16 cellular contexts compared by ENCODE assay signal in genomic region chr14:40574780-40575179, GRCh38.
A peak's percentile ranks its signal among the peaks of the same experiment; 100 is the strongest.
DNase-seq lines count a peak whose midpoint lies in the region; ATAC-seq and TF ChIP-seq lines count a peak whose summit lies in the region.
"Had no signal": no experiment of that assay in that cellular context is flagged by ENCODE, and none has a peak within 500 bp of the region (broad histone marks: within the 10 kb centered on the region; RNA-seq: fewer than 3 reads in every experiment).

No MANE protein-coding gene starts in this region.

- H3K4me3 ChIP-seq in HUES64 (ENCODE audit: low read length) (no peak overlapping the region), neural progenitor cell (no peak overlapping the region)
- H3K4me3 ChIP-seq: BLaER1 treated with 17β-estradiol and CSF1 and Interleukin-3, amounts not matched to agents 10 nM and 100 nM had no signal

- no peak overlapping the region for H3K4me3 Mint-ChIP-seq in WTC11
- H3K4me3 Mint-ChIP-seq in neural progenitor cell, result no peak overlapping the region
- H3K4me3 Mint-ChIP-seq: CD4-positive, CD25-positive, alpha-beta regulatory T cell had no signal

- H3K9ac ChIP-seq in HUES64 (ENCODE audit: low read depth, low read length), result no peak overlapping the region
- no peak overlapping the region for H3K9ac ChIP-seq in neural progenitor cell
- H3K9ac ChIP-seq: BLaER1 treated with 17β-estradiol and CSF1 and Interleukin-3, amounts not matched to agents 10 nM and 100 nM had no signal

- H3K9me3 Mint-ChIP-seq in WTC11 (peaks cover 4% of the 10 kb centered on the region; the same call in 1 of the 2 replicates), neural progenitor cell (no peaks in the 10 kb centered on the region)

- no peaks in the 10 kb centered on the region for H3K9me3 ChIP-seq in HUES64 (ENCODE audit: insufficient read depth, low read depth, low read length)
- no peaks in the 10 kb centered on the region for H3K9me3 ChIP-seq in neural progenitor cell (ENCODE audit: low read depth)
- H3K9me3 ChIP-seq: BLaER1 treated with 17β-estradiol and CSF1 and Interleukin-3, amounts not matched to agents 10 nM and 100 nM had no signal

- H3K27ac ChIP-seq in HUES64 (ENCODE audit: low read depth, low read length) (peak overlapping the region; percentile 62), neural progenitor cell (no peak overlapping the region), foreskin keratinocyte (no peak overlapping the region), caudate nucleus (ENCODE audit: low read depth, low read length) (no peak overlapping the region)
- H3K27ac ChIP-seq: BLaER1 treated with 17β-estradiol and CSF1 and Interleukin-3, amounts not matched to agents 10 nM and 100 nM; HL-60 had no signal

- no peaks in the 10 kb centered on the region for H3K36me3 Mint-ChIP-seq in WTC11
- H3K36me3 Mint-ChIP-seq in neural progenitor cell, result no peaks in the 10 kb centered on the region
- H3K36me3 Mint-ChIP-seq: CD4-positive, CD25-positive, alpha-beta regulatory T cell had no signal

- CTCF ChIA-PET in WTC11 (lab: Charles Lee), result no interaction called here

- H4K20me1 ChIP-seq in neural progenitor cell (ENCODE audit: low read depth), result no peaks in the 10 kb centered on the region
- H4K20me1 ChIP-seq: BLaER1 treated with 17β-estradiol and CSF1 and Interleukin-3, amounts not matched to agents 10 nM and 100 nM had no signal

- H3K36me3 ChIP-seq in HUES64 (ENCODE audit: insufficient read depth, low read length), result no peaks in the 10 kb centered on the region
- no peaks in the 10 kb centered on the region for H3K36me3 ChIP-seq in neural progenitor cell
- H3K36me3 ChIP-seq: BLaER1 treated with 17β-estradiol and CSF1 and Interleukin-3, amounts not matched to agents 10 nM and 100 nM had no signal

- TF ChIP-seq CTCF in WTC11 (IDR thresholded peaks at IDR 0.05) (no peak), neural progenitor cell (IDR thresholded peaks at IDR 0.05) (no peak), foreskin keratinocyte (conservative IDR thresholded peaks at IDR 0.05) (no peak)

- H3K27me3 ChIP-seq in HUES64 (ENCODE audit: insufficient read depth, low read length) (no peaks in the 10 kb centered on the region), neural progenitor cell (no peaks in the 10 kb centered on the region), foreskin keratinocyte (no peaks in the 10 kb centered on the region)
- H3K27me3 ChIP-seq: BLaER1 treated with 17β-estradiol and CSF1 and Interleukin-3, amounts not matched to agents 10 nM and 100 nM had no signal

- H2AFZ ChIP-seq in neural progenitor cell (replicated peaks), result peak overlapping the region; percentile 86

- POLR2A ChIA-PET in WTC11 (lab: Charles Lee), result no interaction called here

- DNase-seq in NCI-H510A treated with DMSO at 0.1 percent for 48 hours (lab: John Stamatoyannopoulos, UW) (peak; percentile 8), NCI-H510A (lab: John Stamatoyannopoulos, UW) (no peak), WTC11 (ENCODE audit: low spot score) (no peak), neural progenitor cell (ENCODE audit: low spot score) (no peak), SKM-1 (lab: John Stamatoyannopoulos, UW; ENCODE audit: unreplicated experiment) (no peak), foreskin keratinocyte (no peak), caudate nucleus (lab: John Stamatoyannopoulos, UW) (no peak)
- DNase-seq: ACHN; CD4-positive, CD25-positive, alpha-beta regulatory T cell; DND-41; GDM1; IMR-90 had no signal

- ATAC-seq in WTC11 (peak; percentile 53), foreskin keratinocyte (no peak)
- ATAC-seq: HCT116 had no signal

- H3K4me1 Mint-ChIP-seq in WTC11 (peaks cover 15% of the 10 kb centered on the region), neural progenitor cell (no peaks in the 10 kb centered on the region)
- H3K4me1 Mint-ChIP-seq: CD4-positive, CD25-positive, alpha-beta regulatory T cell had no signal

- H3K79me2 ChIP-seq in neural progenitor cell (ENCODE audit: low read depth), result no peaks in the 10 kb centered on the region

- H3K4me2 ChIP-seq in neural progenitor cell, result no peak overlapping the region
- H3K4me2 ChIP-seq: BLaER1 treated with 17β-estradiol and CSF1 and Interleukin-3, amounts not matched to agents 10 nM and 100 nM had no signal

- H3K4me1 ChIP-seq in HUES64 (ENCODE audit: insufficient read depth, low read length) (peaks cover 15% of the 10 kb centered on the region), neural progenitor cell (peaks cover 5% of the 10 kb centered on the region), foreskin keratinocyte (no peaks in the 10 kb centered on the region)
- H3K4me1 ChIP-seq: BLaER1 treated with 17β-estradiol and CSF1 and Interleukin-3, amounts not matched to agents 10 nM and 100 nM had no signal

- no peaks in the 10 kb centered on the region for H3K27me3 Mint-ChIP-seq in WTC11 (ENCODE audit: low read depth)
- no peaks in the 10 kb centered on the region for H3K27me3 Mint-ChIP-seq in neural progenitor cell (ENCODE audit: insufficient read depth, low read depth)
- H3K27me3 Mint-ChIP-seq: CD4-positive, CD25-positive, alpha-beta regulatory T cell had no signal

- H3F3A ChIP-seq in neural progenitor cell (ENCODE audit: low read depth), result no peaks in the 10 kb centered on the region

- WGBS in HUES64, result 67% methylated on average over 3 of the region's 3 CpGs

- H3K27ac Mint-ChIP-seq in WTC11, result peak overlapping the region; percentile 14; the same call in 1 of the 2 replicates
- no peak overlapping the region for H3K27ac Mint-ChIP-seq in neural progenitor cell
- H3K27ac Mint-ChIP-seq: CD4-positive, CD25-positive, alpha-beta regulatory T cell had no signal

TF ChIP-seq in WTC11, 78 proteins besides CTCF, POLR2A, EP300 and RAD21 (continues in another document):
- TF ChIP-seq FOXP4 (CRISPR knock-in tag; IDR thresholded peaks at IDR 0.05) (no peak), ZNF425 (CRISPR knock-in tag; conservative IDR thresholded peaks at IDR 0.05) (no peak), E2F5 (CRISPR knock-in tag; IDR thresholded peaks at IDR 0.05) (no peak), ESRRA (CRISPR knock-in tag; IDR thresholded peaks at IDR 0.05; ENCODE audit: borderline replicate concordance) (no peak), ERG (CRISPR knock-in tag; IDR thresholded peaks at IDR 0.05) (no peak), ZNF671 (CRISPR knock-in tag; IDR thresholded peaks at IDR 0.05) (no peak), ZBTB43 (CRISPR knock-in tag; IDR thresholded peaks at IDR 0.05) (no peak)
